ENCODE assay signal across 17 cellular contexts in genomic region chr12:116196752-116197718, GRCh38.
DNase-seq lines count a peak whose midpoint lies in the region; ATAC-seq, FAIRE-seq and TF ChIP-seq lines count a peak whose summit lies in the region.
"Had no signal": no experiment of that assay in that cellular context is flagged by ENCODE, and none has a peak within 500 bp of the region (broad histone marks: within the 10 kb centered on the region; RNA-seq: fewer than 3 reads in every experiment).

No MANE protein-coding gene starts in this region.

- no peak overlapping the region for H2AK5ac ChIP-seq in H9 (ENCODE audit: insufficient read length, low read length)

- H2BK5ac ChIP-seq in H9 (ENCODE audit: insufficient read length, low read length): no peak overlapping the region

- no peak overlapping the region for H2BK20ac ChIP-seq in H9 (ENCODE audit: low read depth, low read length, poor library complexity, severe bottlenecking)

- no peak overlapping the region for H3K4me2 ChIP-seq in H9 (ENCODE audit: insufficient read depth, insufficient read length, low read length)

- no peak overlapping the region for H2BK15ac ChIP-seq in H9 (ENCODE audit: low read depth, low read length)

- H3K14ac ChIP-seq in H9 (ENCODE audit: insufficient read depth, low read length): no peak overlapping the region

- H4K5ac ChIP-seq in H9 (ENCODE audit: insufficient read length, low read depth, low read length): no peak overlapping the region

- H3K4me1 ChIP-seq in H9 (ENCODE audit: insufficient read depth, low read length) (no peaks in the 10 kb centered on the region), pancreas (peaks cover 19 to 31% (median 21%) of the 10 kb centered on the region in 3 donors)

- H4K91ac ChIP-seq in H9 (ENCODE audit: insufficient read length, low read depth, low read length): no peak overlapping the region

- H3K27ac Mint-ChIP-seq in H9: peak overlapping the region in 2 of 3 experiments; percentile 2 to 50; a peak in 2 of 7 replicates
- H3K27ac Mint-ChIP-seq: activated CD8-positive, alpha-beta T cell treated with anti-CD3 and anti-CD28 coated beads, Interleukin-2, amount 10 ng/mL, durations not matched to agents 7 days and 5 days; activated naive CD4-positive, alpha-beta T cell treated with anti-CD3 and anti-CD28 coated beads, Interleukin-2, amount 50 U/mL, for 24 hours; CD8-positive, alpha-beta T cell; nephron; T-helper 1 cell treated with Interleukin-12 subunit alpha and Interleukin-12 subunit beta and Interleukin-4 antibody, amounts not matched to agents 30 μg/mL and 1 μg/mL, for 36 hours had no signal

- H3K23me2 ChIP-seq in H9 (ENCODE audit: insufficient read length, low read depth, low read length, poor library complexity, severe bottlenecking): no peaks in the 10 kb centered on the region

- H3K9ac ChIP-seq in H9 (ENCODE audit: extremely low read depth, insufficient read length, low read length): no peak overlapping the region

- peaks cover 8 to 17% of the 10 kb centered on the region in 2 experiments; a peak in 3 of 4 replicates for H3K4me1 Mint-ChIP-seq in H9

- no peak overlapping the region for H2AFZ ChIP-seq in H9 (ENCODE audit: low read length)

- H4K20me1 ChIP-seq in H9 (ENCODE audit: control insufficient read depth, insufficient read depth, insufficient read length): no peaks in the 10 kb centered on the region

- no peaks in the 10 kb centered on the region for H3K27me3 Mint-ChIP-seq in H9 (ENCODE audit: low read depth)
- H3K27me3 Mint-ChIP-seq: activated naive CD4-positive, alpha-beta T cell treated with anti-CD3 and anti-CD28 coated beads, Interleukin-2, amount 50 U/mL, for 24 hours had no signal

- H3K9me3 Mint-ChIP-seq in H9: no peaks in the 10 kb centered on the region
- H3K9me3 Mint-ChIP-seq: activated naive CD4-positive, alpha-beta T cell treated with anti-CD3 and anti-CD28 coated beads, Interleukin-2, amount 50 U/mL, for 24 hours; CD8-positive, alpha-beta T cell; nephron; T-helper 1 cell treated with Interleukin-12 subunit alpha and Interleukin-12 subunit beta and Interleukin-4 antibody, amounts not matched to agents 30 μg/mL and 1 μg/mL, for 36 hours had no signal

- H3K4ac ChIP-seq in H9 (ENCODE audit: low read depth, low read length): no peak overlapping the region

- intact Hi-C loops in pancreas (cut with DNase I): no loop called here

- no peaks in the 10 kb centered on the region for H3K36me3 Mint-ChIP-seq in H9 (ENCODE audit: insufficient read depth in 1 of 3, low read depth in 3 of 3)
- H3K36me3 Mint-ChIP-seq: CD8-positive, alpha-beta T cell had no signal

- H2BK12ac ChIP-seq in H9 (ENCODE audit: insufficient read length, low read depth, low read length): no peak overlapping the region

- H2BK120ac ChIP-seq in H9 (ENCODE audit: low read depth, low read length, poor library complexity, severe bottlenecking): no peak overlapping the region

- H3K4me3 Mint-ChIP-seq in H9: no peak overlapping the region
- H3K4me3 Mint-ChIP-seq: activated CD8-positive, alpha-beta T cell treated with anti-CD3 and anti-CD28 coated beads, Interleukin-2, amount 10 ng/mL, durations not matched to agents 7 days and 5 days; activated naive CD4-positive, alpha-beta T cell treated with anti-CD3 and anti-CD28 coated beads, Interleukin-2, amount 50 U/mL, for 24 hours; CD8-positive, alpha-beta T cell; nephron; T-helper 1 cell treated with Interleukin-12 subunit alpha and Interleukin-12 subunit beta and Interleukin-4 antibody, amounts not matched to agents 30 μg/mL and 1 μg/mL, for 36 hours had no signal

- H3K36me3 ChIP-seq in pancreas: no peaks in the 10 kb centered on the region
- H3K36me3 ChIP-seq: spleen, tibial nerve had no signal

- peaks cover 3% of the 10 kb centered on the region; the same call in 1 of the 2 replicates for H3K79me2 ChIP-seq in H9 (ENCODE audit: insufficient read depth, low read length)

- FAIRE-seq in pancreas (lab: Jason Lieb, UNC) (no peak), frontal cortex (lab: Jason Lieb, UNC) (no peak)

- H3K27ac ChIP-seq in H9 (ENCODE audit: insufficient read length, low read depth, low read length) (no peak overlapping the region), pancreas (no peak overlapping the region)
- H3K27ac ChIP-seq: tibial nerve had no signal

- no peak overlapping the region for H3K18ac ChIP-seq in H9 (ENCODE audit: insufficient read length, low read depth, low read length)

- H3K79me1 ChIP-seq in H9 (ENCODE audit: insufficient read depth, low read depth, low read length, poor library complexity, severe bottlenecking): peaks cover 8% of the 10 kb centered on the region

- DNase-seq in H9 (no peak), SK-N-DZ (ENCODE audit: low spot score) (peak; percentile 63), fibroblast of villous mesenchyme (ENCODE audit: low read depth) (peak; percentile 54), pancreas (no peak), frontal cortex (ENCODE audit: low spot score in 2 of 2) (no peak), AG08395 (ENCODE audit: low spot score) (no peak)
- DNase-seq: activated CD8-positive, alpha-beta T cell treated with anti-CD3 and anti-CD28 coated beads, Interleukin-2, amount 10 ng/mL, durations not matched to agents 7 days and 5 days; CD8-positive, alpha-beta T cell; cortex of kidney; NCI-H2171; spleen had no signal

- no peak overlapping the region for H3T11ph ChIP-seq in H9 (ENCODE audit: low read length)

- no CpG with 5 or more reads among the region's 14 CpGs for WGBS in H9 (ENCODE audit: extremely low coverage, insufficient read length, low lambda C conversion rate)
- WGBS in pancreas, 2 donors: 69 to 71% methylated on average over 14 of the region's 14 CpGs

- ATAC-seq in pancreas (peak in 3 of 4 donors; percentile 43 to 50 (median 44)), GM18909 (IDR thresholded peaks at IDR 0.05; ENCODE audit: poor library complexity, unreplicated experiment) (no peak), HG03520 (IDR thresholded peaks at IDR 0.05; ENCODE audit: unreplicated experiment) (no peak)
- ATAC-seq: activated CD8-positive, alpha-beta T cell treated with anti-CD3 and anti-CD28 coated beads, Interleukin-2, amount 10 ng/mL, durations not matched to agents 7 days and 5 days; CD8-positive, alpha-beta T cell had no signal

- no peaks in the 10 kb centered on the region for H3K27me3 ChIP-seq in H9 (ENCODE audit: insufficient read depth, low read length)
- no peaks in the 10 kb centered on the region for H3K27me3 ChIP-seq in pancreas
- H3K27me3 ChIP-seq: spleen, tibial nerve had no signal

- no peaks in the 10 kb centered on the region for H3K9me3 ChIP-seq in H9 (ENCODE audit: control insufficient read depth, low read depth, low read length)
- H3K9me3 ChIP-seq in pancreas: no peaks in the 10 kb centered on the region
- H3K9me3 ChIP-seq: spleen, tibial nerve had no signal

- H3K4me3 ChIP-seq in fibroblast of villous mesenchyme (ENCODE audit: low read depth, low read length): no peak overlapping the region
- H3K4me3 ChIP-seq in pancreas: no peak overlapping the region
- H3K4me3 ChIP-seq: spleen, tibial nerve had no signal

- H3K56ac ChIP-seq in H9 (ENCODE audit: insufficient read length, low read depth, low read length): no peak overlapping the region

- TF ChIP-seq CTCF in H9 (conservative IDR thresholded peaks at IDR 0.05) (no peak), fibroblast of villous mesenchyme (IDR thresholded peaks at IDR 0.05; ENCODE audit: insufficient read depth, low read depth, low read length) (no peak), pancreas (IDR thresholded peaks at IDR 0.05) (no peak)

- no peak overlapping the region for H4K8ac ChIP-seq in H9 (replicated peaks; ENCODE audit: insufficient read length, low read depth, low read length)

- H3K23ac ChIP-seq in H9 (ENCODE audit: insufficient read length, low read depth, low read length): no peak overlapping the region

Comparison
In these comparisons a context has a peak if more than half of its experiments do, and no peak if none do; other contexts are left out.
1. DNase-seq: peak in SK-N-DZ (single experiment) and fibroblast of villous mesenchyme (single experiment); none in H9 (single experiment), pancreas (0 of 6), frontal cortex (0 of 2) and AG08395 (single experiment).
2. ATAC-seq: peak in pancreas (3 of 4); none in GM18909 (single experiment) and HG03520 (single experiment).